Comparison of ENCODE assay signal across 17 cellular contexts in the genomic region with DNA sequence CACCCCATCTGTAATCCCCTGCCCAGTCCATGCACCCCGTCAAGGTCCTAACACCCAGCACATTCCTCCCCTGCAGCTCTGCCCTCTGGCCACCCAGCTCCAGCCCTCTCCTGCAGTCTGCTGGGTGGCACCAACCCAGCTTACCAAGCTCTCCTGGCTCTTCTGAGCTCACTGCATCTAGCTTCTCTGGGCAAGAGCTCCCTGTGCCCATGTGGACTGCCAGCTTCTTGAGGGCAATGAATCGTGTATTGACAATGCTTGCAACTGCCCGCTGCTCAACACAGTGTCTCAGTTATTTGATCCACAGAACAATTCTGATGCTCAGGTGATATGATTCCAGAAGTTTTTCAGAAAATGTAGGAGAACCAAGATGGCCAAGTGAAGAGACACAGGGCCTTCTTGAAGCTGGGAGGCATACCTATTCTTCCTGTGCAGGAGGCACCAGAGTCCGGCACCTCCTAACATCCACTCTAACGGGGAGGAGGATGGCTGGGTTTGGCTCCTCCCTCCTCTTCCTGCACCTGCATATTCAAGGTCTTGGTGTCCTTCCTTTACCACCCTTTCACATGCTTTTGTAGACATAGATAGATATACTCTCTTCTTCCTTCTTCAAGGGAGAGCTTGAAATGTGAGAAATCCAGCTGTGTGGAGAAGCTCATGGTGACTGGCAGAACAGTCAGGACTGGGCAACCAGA.
DNase-seq lines count a peak whose midpoint lies in the region; ATAC-seq and TF ChIP-seq lines count a peak whose summit lies in the region.
"Had no signal": no experiment of that assay in that cellular context is flagged by ENCODE, and none has a peak within 500 bp of the region (broad histone marks: within the 10 kb centered on the region; RNA-seq: fewer than 3 reads in every experiment).

No MANE protein-coding gene starts in this region.

- H3K4me3 ChIP-seq in MM.1S (ENCODE audit: low read length) (no peak overlapping the region), osteoblast (ENCODE audit: insufficient read depth, low read length) (no peak overlapping the region)
- H3K4me3 ChIP-seq: pancreas had no signal

- H3K79me2 ChIP-seq in MM.1S (ENCODE audit: low read length) (peaks cover 23% of the 10 kb centered on the region), osteoblast (ENCODE audit: insufficient read depth, low read length) (peaks cover 25% of the 10 kb centered on the region)

- H3K9me3 Mint-ChIP-seq in activated CD4-positive, alpha-beta T cell treated with anti-CD3 and anti-CD28 coated beads, Interleukin-2, amount 10 ng/mL, durations not matched to agents 24 days and 14 days = no peaks in the 10 kb centered on the region
- no peaks in the 10 kb centered on the region for H3K9me3 Mint-ChIP-seq in central memory CD8-positive, alpha-beta T cell
- no peaks in the 10 kb centered on the region for H3K9me3 Mint-ChIP-seq in stimulated activated effector memory CD8-positive, alpha-beta T cell treated with anti-CD3 and anti-CD28 coated beads, Interleukin-12 subunit alpha, Interleukin-12 subunit beta, amount 100 ng/mL, for 72 hours
- H3K9me3 Mint-ChIP-seq: type B pancreatic cell had no signal

- peak overlapping the region; percentile 57 for H3K9ac ChIP-seq in MM.1S (ENCODE audit: low read length)

- ATAC-seq in central memory CD8-positive, alpha-beta T cell (replicated peaks; ENCODE audit: extremely low read depth, poor library complexity, severe bottlenecking) = no peak
- no peak for ATAC-seq in stimulated activated effector memory CD8-positive, alpha-beta T cell treated with anti-CD3 and anti-CD28 coated beads, Interleukin-12 subunit alpha, Interleukin-12 subunit beta, amount 100 ng/mL, for 72 hours

- no peaks in the 10 kb centered on the region for H4K20me1 ChIP-seq in MM.1S (ENCODE audit: insufficient read depth, low read length)
- peaks cover 33% of the 10 kb centered on the region for H4K20me1 ChIP-seq in osteoblast (ENCODE audit: insufficient read depth, low read length)

- peaks cover 25% of the 10 kb centered on the region for H3F3A ChIP-seq in MM.1S (ENCODE audit: insufficient read depth, low read length)

- no peaks in the 10 kb centered on the region for H3K9me3 ChIP-seq in MM.1S (replicated peaks; ENCODE audit: insufficient read depth, low read length)
- H3K9me3 ChIP-seq in osteoblast (ENCODE audit: low read depth, low read length) = no peaks in the 10 kb centered on the region
- H3K9me3 ChIP-seq: pancreas had no signal

- no peaks in the 10 kb centered on the region for H3K27me3 Mint-ChIP-seq in activated CD4-positive, alpha-beta T cell treated with anti-CD3 and anti-CD28 coated beads, Interleukin-2, amount 10 ng/mL, durations not matched to agents 24 days and 14 days
- no peaks in the 10 kb centered on the region for H3K27me3 Mint-ChIP-seq in central memory CD8-positive, alpha-beta T cell
- H3K27me3 Mint-ChIP-seq: type B pancreatic cell had no signal

- peaks cover 48% of the 10 kb centered on the region for H3K4me1 ChIP-seq in MM.1S (ENCODE audit: low read length)
- no peaks in the 10 kb centered on the region for H3K4me1 ChIP-seq in osteoblast (ENCODE audit: insufficient read depth, low read length)
- H3K4me1 ChIP-seq: pancreas had no signal

- H3K27ac ChIP-seq in MM.1S (ENCODE audit: low read length) (peak overlapping the region; percentile 96), osteoblast (ENCODE audit: low read depth, low read length) (no peak overlapping the region)

- peaks cover 67% of the 10 kb centered on the region for H3K4me1 Mint-ChIP-seq in activated CD4-positive, alpha-beta T cell treated with anti-CD3 and anti-CD28 coated beads, Interleukin-2, amount 10 ng/mL, durations not matched to agents 24 days and 14 days
- peaks cover 95% of the 10 kb centered on the region for H3K4me1 Mint-ChIP-seq in central memory CD8-positive, alpha-beta T cell
- peaks cover 96% of the 10 kb centered on the region for H3K4me1 Mint-ChIP-seq in stimulated activated effector memory CD8-positive, alpha-beta T cell treated with anti-CD3 and anti-CD28 coated beads, Interleukin-12 subunit alpha, Interleukin-12 subunit beta, amount 100 ng/mL, for 72 hours

- H3K36me3 ChIP-seq in MM.1S (replicated peaks; ENCODE audit: insufficient read depth, low read length) (no peaks in the 10 kb centered on the region), osteoblast (ENCODE audit: insufficient read depth, low read length) (no peaks in the 10 kb centered on the region)
- H3K36me3 ChIP-seq: pancreas had no signal

- DNase-seq in activated CD4-positive, alpha-beta T cell treated with anti-CD3 and anti-CD28 coated beads, Interleukin-2, amount 10 ng/mL, durations not matched to agents 24 days and 14 days = no peak
- DNase-seq in activated CD4-positive, alpha-beta T cell treated with anti-CD3 and anti-CD28 coated beads for 4 hours = no peak
- DNase-seq in MM.1S = peak; percentile 69
- no peak for DNase-seq in central memory CD8-positive, alpha-beta T cell (ENCODE audit: low spot score in 2 of 2)
- DNase-seq in stimulated activated effector memory CD8-positive, alpha-beta T cell treated with anti-CD3 and anti-CD28 coated beads, Interleukin-12 subunit alpha, Interleukin-12 subunit beta, amount 100 ng/mL, for 72 hours (ENCODE audit: low spot score in 2 of 2) = no peak
- no peak for DNase-seq in NCI-H524 (lab: John Stamatoyannopoulos, UW)
- no peak for DNase-seq in osteoblast (ENCODE audit: insufficient read length, low spot score, missing footprints)
- no peak for DNase-seq in AML-193 (lab: John Stamatoyannopoulos, UW)
- DNase-seq: activated CD4-positive, alpha-beta T cell treated with anti-CD3 and anti-CD28 coated beads, Interleukin-2, amount 50 U/mL, for 4 hours; activated naive CD4-positive, alpha-beta T cell treated with Interleukin-2 at 50 U/mL for 16 hours; GDM1; heart left ventricle; midbrain; pancreas; Right ventricle myocardium superior; stimulated activated CD4-positive, alpha-beta T cell treated with anti-CD3 and anti-CD28 coated beads, Interleukin-4, amount 100 ng/mL, for 24 hours had no signal

- intact Hi-C loops in activated CD4-positive, alpha-beta T cell treated with anti-CD3 and anti-CD28 coated beads, Interleukin-2, amount 10 ng/mL, durations not matched to agents 24 days and 14 days (cut with micrococcal nuclease) = loop anchor here (5.0 kb wide), 1 partner anchor 156 kb away; no protein-coding TSS in a partner anchor

- TF ChIP-seq CTCF in MM.1S (IDR thresholded peaks at IDR 0.05; ENCODE audit: low read length) (no peak), osteoblast (IDR thresholded peaks at IDR 0.05; ENCODE audit: extremely low read depth, low read depth, low read length) (no peak)

- H3K4me2 ChIP-seq in MM.1S (ENCODE audit: low read depth, low read length) (peak overlapping the region; percentile 72), osteoblast (ENCODE audit: insufficient read depth, low read length) (no peak overlapping the region)

- peak overlapping the region; percentile 72 for H3K4me3 Mint-ChIP-seq in activated CD4-positive, alpha-beta T cell treated with anti-CD3 and anti-CD28 coated beads, Interleukin-2, amount 10 ng/mL, durations not matched to agents 24 days and 14 days
- peak overlapping the region; percentile 79 for H3K4me3 Mint-ChIP-seq in central memory CD8-positive, alpha-beta T cell
- peak overlapping the region; percentile 72 for H3K4me3 Mint-ChIP-seq in stimulated activated effector memory CD8-positive, alpha-beta T cell treated with anti-CD3 and anti-CD28 coated beads, Interleukin-12 subunit alpha, Interleukin-12 subunit beta, amount 100 ng/mL, for 72 hours
- H3K4me3 Mint-ChIP-seq: type B pancreatic cell had no signal

- peak overlapping the region; percentile 89 for H3K27ac Mint-ChIP-seq in activated CD4-positive, alpha-beta T cell treated with anti-CD3 and anti-CD28 coated beads, Interleukin-2, amount 10 ng/mL, durations not matched to agents 24 days and 14 days
- H3K27ac Mint-ChIP-seq in central memory CD8-positive, alpha-beta T cell (ENCODE audit: low read depth) = peak overlapping the region; percentile 97
- H3K27ac Mint-ChIP-seq in stimulated activated effector memory CD8-positive, alpha-beta T cell treated with anti-CD3 and anti-CD28 coated beads, Interleukin-12 subunit alpha, Interleukin-12 subunit beta, amount 100 ng/mL, for 72 hours = peak overlapping the region; percentile 89
- H3K27ac Mint-ChIP-seq: type B pancreatic cell had no signal

- H2AFZ ChIP-seq in MM.1S (ENCODE audit: low read length) = peak overlapping the region; percentile 54
- no peak overlapping the region for H2AFZ ChIP-seq in osteoblast (ENCODE audit: low read length)

- H3K36me3 Mint-ChIP-seq in activated CD4-positive, alpha-beta T cell treated with anti-CD3 and anti-CD28 coated beads, Interleukin-2, amount 10 ng/mL, durations not matched to agents 24 days and 14 days (ENCODE audit: low read depth) = peaks cover 40% of the 10 kb centered on the region
- peaks cover 12% of the 10 kb centered on the region for H3K36me3 Mint-ChIP-seq in central memory CD8-positive, alpha-beta T cell (ENCODE audit: insufficient read depth)
- peaks cover 35% of the 10 kb centered on the region for H3K36me3 Mint-ChIP-seq in stimulated activated effector memory CD8-positive, alpha-beta T cell treated with anti-CD3 and anti-CD28 coated beads, Interleukin-12 subunit alpha, Interleukin-12 subunit beta, amount 100 ng/mL, for 72 hours

- H3K27me3 ChIP-seq in MM.1S (replicated peaks; ENCODE audit: insufficient read depth, low read length) (no peaks in the 10 kb centered on the region), osteoblast (ENCODE audit: insufficient read depth, low read length) (no peaks in the 10 kb centered on the region)
- H3K27me3 ChIP-seq: heart left ventricle, pancreas had no signal

- no peaks in the 10 kb centered on the region for H3K9me2 ChIP-seq in MM.1S (replicated peaks; ENCODE audit: insufficient read depth, low read length)
